ENCODE assay signal across 13 cellular contexts in the genomic region with DNA sequence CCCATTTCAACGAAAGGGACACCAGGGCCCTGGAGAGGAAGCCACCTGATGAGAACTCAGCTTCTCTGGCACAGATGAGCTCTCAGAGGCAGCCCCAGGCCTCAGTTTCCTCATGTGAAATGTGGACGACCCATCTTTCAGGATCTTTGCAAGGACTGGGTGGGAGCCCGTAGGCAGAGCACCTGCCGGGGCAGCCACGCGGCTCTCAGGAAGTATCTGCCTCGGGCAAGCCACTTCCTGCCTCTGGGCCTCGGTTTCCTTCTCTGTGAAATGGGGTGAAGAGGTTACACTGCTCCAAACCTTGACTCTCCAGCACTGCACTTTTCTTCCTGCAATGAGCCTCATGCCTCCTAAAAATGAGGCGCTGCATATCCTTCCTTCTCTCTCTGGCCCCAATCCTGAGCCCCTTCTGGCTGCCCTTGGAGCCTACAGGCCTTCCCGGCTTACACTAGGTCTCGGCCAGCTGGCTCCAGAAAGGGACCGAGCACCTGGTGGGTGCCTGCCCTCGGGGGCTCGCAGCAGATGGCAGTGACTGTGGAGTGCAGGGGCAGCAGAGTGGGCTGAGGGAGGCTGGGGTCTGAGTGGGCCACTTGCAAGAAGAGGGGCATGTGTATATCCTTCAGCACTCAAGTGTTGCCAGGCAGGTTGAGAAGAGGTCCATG. TPM values are rescaled to one million over a fixed set of nuclear protein-coding genes. Genes with fewer than 3 reads are reported as not detected.
A peak's percentile ranks its signal among the peaks of the same experiment; 100 is the strongest.
DNase-seq lines count a peak whose midpoint lies in the region; ATAC-seq and TF ChIP-seq lines count a peak whose summit lies in the region.
"Had no signal": no experiment of that assay in that cellular context is flagged by ENCODE, and none has a peak within 500 bp of the region (broad histone marks: within the 10 kb centered on the region; RNA-seq: fewer than 3 reads in every experiment).

No MANE protein-coding gene starts in this region.

- H3K9me3 Mint-ChIP-seq in activated CD8-positive, alpha-beta memory T cell treated with anti-CD3 and anti-CD28 coated beads, Interleukin-2, amount 10 ng/mL, durations not matched to agents 7 days and 5 days (ENCODE audit: low read depth), result no peaks in the 10 kb centered on the region
- H3K9me3 Mint-ChIP-seq in central memory CD8-positive, alpha-beta T cell, result no peaks in the 10 kb centered on the region
- H3K9me3 Mint-ChIP-seq in progenitor cell of endocrine pancreas (ENCODE audit: low read depth), result no peaks in the 10 kb centered on the region

- in situ Hi-C loops in Panc1 (cut with HindIII; ENCODE audit: low pct_unique_long_range_greater_than_20kb, low sequenced_read_pairs), result no loop called here

- peaks cover 3% of the 10 kb centered on the region for H3K27me3 Mint-ChIP-seq in activated CD8-positive, alpha-beta memory T cell treated with anti-CD3 and anti-CD28 coated beads, Interleukin-2, amount 10 ng/mL, durations not matched to agents 7 days and 5 days
- no peaks in the 10 kb centered on the region for H3K27me3 Mint-ChIP-seq in central memory CD8-positive, alpha-beta T cell
- H3K27me3 Mint-ChIP-seq in progenitor cell of endocrine pancreas, result peaks cover 38% of the 10 kb centered on the region

- DNase-seq in activated CD8-positive, alpha-beta memory T cell treated with anti-CD3 and anti-CD28 coated beads, Interleukin-2, amount 10 ng/mL, durations not matched to agents 7 days and 5 days, result peak; percentile 82
- DNase-seq in activated CD8-positive, alpha-beta memory T cell treated with anti-CD3 and anti-CD28 coated beads, Interleukin-2, amount 50 U/mL, for 4 hours, result no peak
- DNase-seq in Panc1 (ENCODE audit: low read depth, low spot score) (no peak), progenitor cell of endocrine pancreas (ENCODE audit: low spot score, unreplicated experiment) (peak; percentile 8), aorta (no peak), midbrain (lab: John Stamatoyannopoulos, UW) (no peak)
- no peak for DNase-seq in central memory CD8-positive, alpha-beta T cell (ENCODE audit: low spot score in 2 of 2)
- DNase-seq: NCI-H187, PC-3, T1000 had no signal

- H3K36me3 Mint-ChIP-seq in activated CD8-positive, alpha-beta memory T cell treated with anti-CD3 and anti-CD28 coated beads, Interleukin-2, amount 10 ng/mL, durations not matched to agents 7 days and 5 days, result peaks cover 12% of the 10 kb centered on the region
- H3K36me3 Mint-ChIP-seq in central memory CD8-positive, alpha-beta T cell (ENCODE audit: insufficient read depth), result peaks cover 33% of the 10 kb centered on the region
- no peaks in the 10 kb centered on the region for H3K36me3 Mint-ChIP-seq in progenitor cell of endocrine pancreas (ENCODE audit: insufficient read depth)

- 85% methylated on average over 14 of the region's 14 CpGs for WGBS in aorta, 2 donors

- H3K4me1 Mint-ChIP-seq in activated CD8-positive, alpha-beta memory T cell treated with anti-CD3 and anti-CD28 coated beads, Interleukin-2, amount 10 ng/mL, durations not matched to agents 7 days and 5 days, result peaks cover 74% of the 10 kb centered on the region
- peaks cover 74% of the 10 kb centered on the region for H3K4me1 Mint-ChIP-seq in central memory CD8-positive, alpha-beta T cell
- H3K4me1 Mint-ChIP-seq in progenitor cell of endocrine pancreas (ENCODE audit: low read depth), result peaks cover 4% of the 10 kb centered on the region

- H3K9me3 ChIP-seq in Panc1 (ENCODE audit: control insufficient read depth, insufficient read depth, low read depth, low read length), result no peaks in the 10 kb centered on the region
- no peaks in the 10 kb centered on the region for H3K9me3 ChIP-seq in aorta (ENCODE audit: control insufficient read depth, low read length)

- H3K27ac ChIP-seq in Panc1 (ENCODE audit: low read length) (peak overlapping the region; percentile 54; the same call in 1 of the 2 replicates), aorta (ENCODE audit: low read depth in 1 of 2, low read length in 2 of 2) (no peak overlapping the region)

- peak overlapping the region; percentile 97 for H3K4me3 Mint-ChIP-seq in activated CD8-positive, alpha-beta memory T cell treated with anti-CD3 and anti-CD28 coated beads, Interleukin-2, amount 10 ng/mL, durations not matched to agents 7 days and 5 days
- peak overlapping the region; percentile 83 for H3K4me3 Mint-ChIP-seq in central memory CD8-positive, alpha-beta T cell
- H3K4me3 Mint-ChIP-seq in progenitor cell of endocrine pancreas (ENCODE audit: low read depth), result no peak overlapping the region

- CTCF ChIA-PET in activated CD8-positive, alpha-beta memory T cell treated with anti-CD3 and anti-CD28 coated beads, Interleukin-2, amount 10 ng/mL, durations not matched to agents 7 days and 5 days (lab: Charles Lee), result interaction anchor here (0.6 to 17.3 kb wide), 13 partner anchors 8 to 166 kb away, joined by 3 to 278 read pairs (median 4); a partner anchor contains a TSS
- CTCF ChIA-PET in Panc1 (lab: Charles Lee), result no interaction called here

- H3K36me3 ChIP-seq in Panc1 (ENCODE audit: control insufficient read depth, insufficient read depth, low read length), result peaks cover 2% of the 10 kb centered on the region; the same call in 1 of the 2 replicates
- H3K36me3 ChIP-seq in aorta (ENCODE audit: control insufficient read depth in 1 of 2, insufficient read depth in 2 of 2, low read length in 1 of 2), result no peaks in the 10 kb centered on the region

- H3K27me3 ChIP-seq in Panc1 (ENCODE audit: control insufficient read depth, insufficient read depth, low read length) (no peaks in the 10 kb centered on the region), aorta (ENCODE audit: control insufficient read depth in 1 of 2, insufficient read depth in 2 of 2, low read length in 1 of 2) (no peaks in the 10 kb centered on the region)

- no peak overlapping the region for H3K4me3 ChIP-seq in Panc1 (ENCODE audit: low read depth in 2 of 2, low read length in 2 of 2)
- no peak overlapping the region for H3K4me3 ChIP-seq in aorta (ENCODE audit: low read length in 2 of 2)

- ATAC-seq in activated CD8-positive, alpha-beta memory T cell treated with anti-CD3 and anti-CD28 coated beads, Interleukin-2, amount 10 ng/mL, durations not matched to agents 7 days and 5 days, result peak; percentile 13
- ATAC-seq in Panc1, result no peak
- peak; percentile 17 for ATAC-seq in central memory CD8-positive, alpha-beta T cell (replicated peaks; ENCODE audit: extremely low read depth, poor library complexity, severe bottlenecking)
- ATAC-seq in aorta (ENCODE audit: low FRiP score), result no peak
- ATAC-seq in HG03139 (IDR thresholded peaks at IDR 0.05; ENCODE audit: unreplicated experiment), result no peak
- ATAC-seq: PC-3 had no signal

- POLR2A ChIA-PET in Panc1 (lab: Charles Lee), result no interaction called here

- H3K4me1 ChIP-seq in Panc1 (ENCODE audit: control insufficient read depth, insufficient read depth, low read length), result peaks cover 43% of the 10 kb centered on the region
- no peaks in the 10 kb centered on the region for H3K4me1 ChIP-seq in aorta (ENCODE audit: control insufficient read depth in 1 of 2, insufficient read depth in 2 of 2, low read length in 2 of 2)

- intact Hi-C loops in Panc1 (cut with micrococcal nuclease; ENCODE audit: unreplicated experiment) (no loop called here), aorta (cut with DNase I) (no loop called here)

- TF ChIP-seq CTCF in Panc1 (IDR thresholded peaks at IDR 0.05) (no peak), progenitor cell of endocrine pancreas (IDR thresholded peaks at IDR 0.05; ENCODE audit: unreplicated experiment) (no peak)

- BruUV-seq in Panc1 (replicated peaks; lab: Mats Ljungman, UMichigan), result no TSS peak

- H3K27ac Mint-ChIP-seq in activated CD8-positive, alpha-beta memory T cell treated with anti-CD3 and anti-CD28 coated beads, Interleukin-2, amount 10 ng/mL, durations not matched to agents 7 days and 5 days, result peak overlapping the region; percentile 93
- peak overlapping the region; percentile 85 for H3K27ac Mint-ChIP-seq in central memory CD8-positive, alpha-beta T cell (ENCODE audit: low read depth)
- peak overlapping the region; percentile 59 for H3K27ac Mint-ChIP-seq in progenitor cell of endocrine pancreas

RNA-seq across cellular contexts. Expression of a gene that starts 3.5 kb away (rescaled TPM):
- total RNA-seq in activated CD8-positive, alpha-beta memory T cell treated with anti-CD3 and anti-CD28 coated beads, Interleukin-2, amount 10 ng/mL, durations not matched to agents 7 days and 5 days, result 100 to 1,000 TPM; 197 to 247 TPM
- total RNA-seq in Panc1 (2021; ENCODE audit: unreplicated experiment) (128 TPM), progenitor cell of endocrine pancreas (57.7 and 61.8 TPM in 2 replicates), aorta (10 to 100 TPM; 51.4 to 89.4 TPM)
- 185 TPM for polyA plus RNA-seq in Panc1 (2012; ENCODE audit: insufficient read length)
- 100 to 1,000 TPM in 1 of 2 donors, 10 to 100 TPM in 1; 40.6 to 150 TPM for polyA plus RNA-seq in aorta

RNA-seq across cellular contexts. Expression of a gene that starts 15.3 kb away (rescaled TPM):
- total RNA-seq in activated CD8-positive, alpha-beta memory T cell treated with anti-CD3 and anti-CD28 coated beads, Interleukin-2, amount 10 ng/mL, durations not matched to agents 7 days and 5 days, result 10 to 100 TPM; 29.6 to 30.0 TPM
- total RNA-seq in Panc1 (2021; ENCODE audit: unreplicated experiment) (351 TPM), progenitor cell of endocrine pancreas (234 TPM in 2 replicates), aorta (10 to 100 TPM; 42.1 to 86.5 TPM)
- 540 TPM for polyA plus RNA-seq in Panc1 (2012; ENCODE audit: insufficient read length)
- 100 to 1,000 TPM in 1 of 2 donors, 10 to 100 TPM in 1; 56.0 to 535 TPM for polyA plus RNA-seq in aorta

RNA-seq across cellular contexts. Expression of a gene that starts 25.2 kb away (rescaled TPM):
- total RNA-seq in activated CD8-positive, alpha-beta memory T cell treated with anti-CD3 and anti-CD28 coated beads, Interleukin-2, amount 10 ng/mL, durations not matched to agents 7 days and 5 days, result under 1 TPM in 1 of 2 experiments, not detected in 1; 0.12 TPM
- total RNA-seq in Panc1 (2021; ENCODE audit: unreplicated experiment) (0.15 TPM), progenitor cell of endocrine pancreas (not detected in 2 replicates), aorta (10 to 100 TPM in 1 of 2 donors, 1 to 10 TPM in 1; 7.7 to 15.6 TPM)
- 0.15 TPM for polyA plus RNA-seq in Panc1 (2012; ENCODE audit: insufficient read length)
- polyA plus RNA-seq in aorta, result 1 to 10 TPM; 2.2 to 7.4 TPM
- total RNA-seq: G401, HT1080, PC-3 had no signal

RNA-seq across cellular contexts. Expression of a gene that starts 36.7 kb away (rescaled TPM):
- total RNA-seq in activated CD8-positive, alpha-beta memory T cell treated with anti-CD3 and anti-CD28 coated beads, Interleukin-2, amount 10 ng/mL, durations not matched to agents 7 days and 5 days, result not detected
- total RNA-seq in Panc1 (2021; ENCODE audit: unreplicated experiment), result 335 TPM
- 712 TPM for polyA plus RNA-seq in Panc1 (2012; ENCODE audit: insufficient read length)
- total RNA-seq in progenitor cell of endocrine pancreas, result 10.5 and 14.4 TPM in 2 replicates
- total RNA-seq in aorta, result 1 to 10 TPM; 4.2 to 9.8 TPM
- 1 to 10 TPM; 2.8 to 3.2 TPM for polyA plus RNA-seq in aorta

Comparison
In these comparisons a context has a peak if more than half of its experiments do, and no peak if none do; other contexts are left out.
1. DNase-seq: peak in activated CD8-positive, alpha-beta memory T cell treated with anti-CD3 and anti-CD28 coated beads, Interleukin-2, amount 10 ng/mL, durations not matched to agents 7 days and 5 days (single experiment) and progenitor cell of endocrine pancreas (single experiment); none in activated CD8-positive, alpha-beta memory T cell treated with anti-CD3 and anti-CD28 coated beads, Interleukin-2, amount 50 U/mL, for 4 hours (single experiment), Panc1 (single experiment), central memory CD8-positive, alpha-beta T cell (0 of 2), aorta (0 of 2) and midbrain (single experiment).
2. ATAC-seq: peak in activated CD8-positive, alpha-beta memory T cell treated with anti-CD3 and anti-CD28 coated beads, Interleukin-2, amount 10 ng/mL, durations not matched to agents 7 days and 5 days (single experiment) and central memory CD8-positive, alpha-beta T cell (single experiment); none in Panc1 (single experiment), aorta (single experiment) and HG03139 (single experiment).
3. Peak in every context shown above with its lines, with median percentiles within 50 percentile points of each other: H3K27ac Mint-ChIP-seq.